ENCODE assay signal across 22 cellular contexts in the genomic region with DNA sequence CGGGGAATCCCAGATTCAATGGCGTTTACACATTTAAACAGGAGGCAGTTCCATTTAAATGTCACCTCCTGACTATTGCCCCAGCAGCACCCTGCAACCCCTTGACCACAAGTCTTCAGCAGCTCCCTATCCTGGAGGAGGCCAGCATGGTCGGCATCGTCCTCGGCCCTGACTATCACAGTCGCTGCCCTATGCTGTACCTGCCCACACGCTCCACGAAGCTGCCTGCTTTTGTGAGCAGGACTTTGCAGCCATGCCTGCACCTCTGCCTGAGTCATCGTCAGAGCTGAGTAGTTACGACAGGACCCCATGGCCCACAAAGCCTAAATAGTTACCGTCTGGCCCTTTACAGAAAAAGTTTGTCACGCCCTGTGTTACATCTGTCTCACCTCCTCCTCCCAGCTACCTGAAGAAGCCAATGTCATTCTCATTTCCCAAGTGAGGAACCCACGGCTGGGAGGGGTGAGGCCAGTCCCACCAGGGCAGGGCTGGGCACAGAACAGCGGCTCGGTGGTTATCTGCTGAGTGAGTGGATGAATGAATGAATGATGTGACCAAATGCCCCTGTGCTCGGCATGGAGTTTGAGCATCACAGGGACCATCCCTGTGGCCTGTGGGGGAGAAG.
"Had no signal": no experiment of that assay in that cellular context is flagged by ENCODE, and none has a peak within 500 bp of the region (broad histone marks: within the 10 kb centered on the region; RNA-seq: fewer than 3 reads in every experiment).

No MANE protein-coding gene starts in this region.

- FAIRE-seq: endometrium had no signal

- H3K4me1 ChIP-seq: tibial artery had no signal

- H2AFZ ChIP-seq: hepatocyte had no signal

- ATAC-seq: left ventricle myocardium superior, mucosa of descending colon had no signal

- H3K4me3 Mint-ChIP-seq: activated CD4-positive, alpha-beta memory T cell treated with anti-CD3 and anti-CD28 coated beads for 36 hours; brain; dendritic cell treated with granulocyte-macrophage colony-stimulating factor and Interleukin-4, amounts not matched to agents 40 ng/mL and 50 ng/mL, for 4 days; immature natural killer cell; nephron progenitor cell; stimulated activated naive CD8-positive, alpha-beta T cell treated with anti-CD3 and anti-CD28 coated beads, Interleukin-15, Interleukin-2, amounts not matched to agents 100 ng/mL and 50 ng/mL, for 24 hours; T-helper 1 cell treated with Interleukin-12 subunit alpha and Interleukin-12 subunit beta and Interleukin-4 antibody, amounts not matched to agents 30 μg/mL and 1 μg/mL, for 36 hours had no signal

- H3K79me2 ChIP-seq: hepatocyte had no signal

- H3K27ac Mint-ChIP-seq: activated CD4-positive, alpha-beta memory T cell treated with anti-CD3 and anti-CD28 coated beads for 36 hours; brain; dendritic cell treated with granulocyte-macrophage colony-stimulating factor and Interleukin-4, amounts not matched to agents 40 ng/mL and 50 ng/mL, for 4 days; immature natural killer cell; nephron progenitor cell; stimulated activated naive CD8-positive, alpha-beta T cell treated with anti-CD3 and anti-CD28 coated beads, Interleukin-15, Interleukin-2, amounts not matched to agents 100 ng/mL and 50 ng/mL, for 24 hours; T-helper 1 cell treated with Interleukin-12 subunit alpha and Interleukin-12 subunit beta and Interleukin-4 antibody, amounts not matched to agents 30 μg/mL and 1 μg/mL, for 36 hours had no signal

- H3K27me3 ChIP-seq: hepatocyte had no signal

- H3K36me3 Mint-ChIP-seq: activated CD4-positive, alpha-beta memory T cell treated with anti-CD3 and anti-CD28 coated beads for 36 hours; brain; immature natural killer cell had no signal

- H3K9me3 ChIP-seq: mucosa of descending colon, prostate gland, tibial artery had no signal

- H3K27me3 Mint-ChIP-seq: activated CD4-positive, alpha-beta memory T cell treated with anti-CD3 and anti-CD28 coated beads for 36 hours; stimulated activated naive CD8-positive, alpha-beta T cell treated with anti-CD3 and anti-CD28 coated beads, Interleukin-15, Interleukin-2, amounts not matched to agents 100 ng/mL and 50 ng/mL, for 24 hours had no signal

- H3K27ac ChIP-seq: hepatocyte, prostate gland, tibial artery had no signal

- H3K4me3 ChIP-seq: hepatocyte, mucosa of descending colon, prostate gland, tibial artery had no signal

- H3K36me3 ChIP-seq: prostate gland, tibial artery had no signal

- H3K4me2 ChIP-seq: hepatocyte had no signal

- DNase-seq: activated CD4-positive, alpha-beta memory T cell treated with anti-CD3 and anti-CD28 coated beads for 36 hours; activated CD4-positive, alpha-beta T cell treated with anti-CD3 and anti-CD28 coated beads for 4 hours; activated CD4-positive, CD25-positive, alpha-beta regulatory T cell; activated naive CD4-positive, alpha-beta T cell treated with anti-CD3 and anti-CD28 coated beads, Interleukin-2, amount 50 U/mL, for 16 hours; activated T-cell treated with anti-CD3 and anti-CD28 coated beads, Interleukin-2, amount 50 U/mL, for 48 hours; effector CD4-positive, alpha-beta T cell; foreskin fibroblast; immature natural killer cell; kidney glomerular epithelial cell; left ventricle myocardium superior; nephron progenitor cell; stimulated activated CD4-positive, alpha-beta T cell treated with anti-CD3 and anti-CD28 coated beads, Interleukin-1b, Interleukin-23, amount 100 ng/mL, for 48 hours; substantia nigra had no signal

- H3K4me1 Mint-ChIP-seq: immature natural killer cell had no signal

- H3K9me3 Mint-ChIP-seq: activated CD4-positive, alpha-beta memory T cell treated with anti-CD3 and anti-CD28 coated beads for 36 hours; dendritic cell treated with granulocyte-macrophage colony-stimulating factor and Interleukin-4, amounts not matched to agents 40 ng/mL and 50 ng/mL, for 4 days; immature natural killer cell; nephron progenitor cell; stimulated activated naive CD8-positive, alpha-beta T cell treated with anti-CD3 and anti-CD28 coated beads, Interleukin-15, Interleukin-2, amounts not matched to agents 100 ng/mL and 50 ng/mL, for 24 hours; T-helper 1 cell treated with Interleukin-12 subunit alpha and Interleukin-12 subunit beta and Interleukin-4 antibody, amounts not matched to agents 30 μg/mL and 1 μg/mL, for 36 hours had no signal
